8 cellular contexts compared by ENCODE assay signal in genomic region chr4:38667005-38667771, GRCh38. TPM values are rescaled to one million over a fixed set of nuclear protein-coding genes. Genes with fewer than 3 reads are reported as not detected.
DNase-seq lines count a peak whose midpoint lies in the region; ATAC-seq and TF ChIP-seq lines count a peak whose summit lies in the region.

No MANE protein-coding gene starts in this region.

- H3K4me2 ChIP-seq in smooth muscle cell = peak overlapping the region; percentile 88

- peaks cover 26% of the 10 kb centered on the region for H3F3A ChIP-seq in smooth muscle cell (ENCODE audit: low read depth)

- no peaks in the 10 kb centered on the region for H3K27me3 ChIP-seq in HAP-1 (ENCODE audit: low read depth)
- H3K27me3 ChIP-seq in kidney epithelial cell (ENCODE audit: control insufficient read depth, insufficient read depth, low read length) = no peaks in the 10 kb centered on the region
- no peaks in the 10 kb centered on the region for H3K27me3 ChIP-seq in smooth muscle cell (ENCODE audit: low read depth)

- DNase-seq in Ammon's horn (ENCODE audit: low spot score) = peak; percentile 91
- DNase-seq in HAP-1 (ENCODE audit: low spot score in 2 of 2) = peak; percentile 71 to 76
- DNase-seq in NCI-H226 = peak; percentile 96
- peak; percentile 65 for DNase-seq in WTC11 (ENCODE audit: low spot score)
- DNase-seq in coronary artery (ENCODE audit: low spot score) = peak; percentile 90
- DNase-seq in kidney epithelial cell (ENCODE audit: low read depth) = peak; percentile 96
- peak; percentile 12 for DNase-seq in smooth muscle cell (lab: John Stamatoyannopoulos, UW; ENCODE audit: unreplicated experiment)

- H3K79me2 ChIP-seq in smooth muscle cell (ENCODE audit: low read depth) = peaks cover 87% of the 10 kb centered on the region

- H3K27ac Mint-ChIP-seq in WTC11 = peak overlapping the region; percentile 99

- H3K4me3 Mint-ChIP-seq in WTC11 = peak overlapping the region; percentile 89

- peak overlapping the region; percentile 11 for H3K4me3 ChIP-seq in HAP-1
- peak overlapping the region; percentile 90 for H3K4me3 ChIP-seq in coronary artery
- peak overlapping the region; percentile 87 for H3K4me3 ChIP-seq in kidney epithelial cell (ENCODE audit: low read depth, low read length)
- H3K4me3 ChIP-seq in smooth muscle cell = peak overlapping the region; percentile 98

- no peaks in the 10 kb centered on the region for H3K9me3 Mint-ChIP-seq in WTC11

- peaks cover 15% of the 10 kb centered on the region for H3K27me3 Mint-ChIP-seq in WTC11 (ENCODE audit: low read depth)

- no peaks in the 10 kb centered on the region for H3K36me3 Mint-ChIP-seq in WTC11

- POLR2A ChIA-PET in WTC11 (lab: Charles Lee) = interaction anchor here (0.6 to 1.6 kb wide), 8 partner anchors 155 to 598 kb away, joined by 3 to 6 read pairs (median 4); no protein-coding TSS in a partner anchor

- CTCF ChIA-PET in WTC11 (lab: Charles Lee) = interaction anchor here (1.0 to 4.8 kb wide), 7 partner anchors 8 to 598 kb away, joined by 4 to 27 read pairs (median 7); no protein-coding TSS in a partner anchor

- peak overlapping the region; percentile 95 for H3K9ac ChIP-seq in smooth muscle cell (ENCODE audit: low read depth)

- H3K9me3 ChIP-seq in HAP-1 (no peaks in the 10 kb centered on the region), smooth muscle cell (replicated peaks; ENCODE audit: low read depth) (no peaks in the 10 kb centered on the region)

- H3K27ac ChIP-seq in coronary artery = peak overlapping the region; percentile 94 to 96
- peak overlapping the region; percentile 99 for H3K27ac ChIP-seq in smooth muscle cell (ENCODE audit: low read depth)

- TF ChIP-seq CTCF in WTC11 (IDR thresholded peaks at IDR 0.05) (no peak), coronary artery (IDR thresholded peaks at IDR 0.05) (no peak), kidney epithelial cell (IDR thresholded peaks at IDR 0.05; ENCODE audit: insufficient read depth, low read length, poor library complexity, severe bottlenecking) (no peak), smooth muscle cell (IDR thresholded peaks at IDR 0.05; ENCODE audit: borderline replicate concordance, insufficient read depth, poor library complexity, severe bottlenecking) (no peak)

- peaks cover 20% of the 10 kb centered on the region for H4K20me1 ChIP-seq in smooth muscle cell (ENCODE audit: low read depth)

- H3K4me1 ChIP-seq in HAP-1 (peaks cover 29% of the 10 kb centered on the region), smooth muscle cell (ENCODE audit: low read depth) (peaks cover 59% of the 10 kb centered on the region)

- H3K36me3 ChIP-seq in HAP-1 (replicated peaks) (no peaks in the 10 kb centered on the region), kidney epithelial cell (ENCODE audit: control insufficient read depth, insufficient read depth, low read length) (no peaks in the 10 kb centered on the region), smooth muscle cell (ENCODE audit: low read depth) (no peaks in the 10 kb centered on the region)

- WGBS in smooth muscle cell (ENCODE audit: low lambda C conversion rate) = 3% methylated on average over 9 of the region's 9 CpGs

- ATAC-seq in WTC11 = peak; percentile 71
- no peak for ATAC-seq in HG03342 (IDR thresholded peaks at IDR 0.05; ENCODE audit: unreplicated experiment)

- H3K4me1 Mint-ChIP-seq in WTC11 = peaks cover 73% of the 10 kb centered on the region

- in situ Hi-C loops in HAP-1 (cut with MboI; ENCODE audit: low sequenced_read_pairs) = no loop called here

- H2AFZ ChIP-seq in smooth muscle cell (ENCODE audit: low read depth) = peak overlapping the region; percentile 40

TF ChIP-seq in WTC11, 78 proteins besides CTCF, POLR2A, EP300 and RAD21 (continues in another document):
- TF ChIP-seq AFF4 (CRISPR knock-in tag; IDR thresholded peaks at IDR 0.05; ENCODE audit: borderline replicate concordance) (no peak), NFATC4 (CRISPR knock-in tag; IDR thresholded peaks at IDR 0.05) (no peak), TEAD1 (CRISPR knock-in tag; IDR thresholded peaks at IDR 0.05) (peak; percentile 74; the same call in 1 of the 2 replicates), CDX4 (CRISPR knock-in tag; IDR thresholded peaks at IDR 0.05; ENCODE audit: borderline replicate concordance) (no peak), TEAD4 (CRISPR knock-in tag; IDR thresholded peaks at IDR 0.05) (no peak), ZNF512 (CRISPR knock-in tag; IDR thresholded peaks at IDR 0.05; ENCODE audit: borderline replicate concordance) (no peak), USF2 (CRISPR knock-in tag; IDR thresholded peaks at IDR 0.05) (no peak), ZBTB21 (CRISPR knock-in tag; IDR thresholded peaks at IDR 0.05; ENCODE audit: borderline replicate concordance) (peak; percentile 88), ZNF138 (CRISPR knock-in tag; conservative IDR thresholded peaks at IDR 0.05) (no peak), E2F5 (CRISPR knock-in tag; IDR thresholded peaks at IDR 0.05) (no peak)

RNA-seq across cellular contexts. Expression of gene KLF3, which starts 3.2 kb away (rescaled TPM):
- 15.5 to 16.8 TPM (median 16.4 TPM) in 3 replicates for total RNA-seq in WTC11 (2021)
- total RNA-seq in kidney epithelial cell = 39.2 and 45.4 TPM in 2 replicates
- total RNA-seq in smooth muscle cell = 31.0 and 37.5 TPM in 2 replicates
- polyA plus RNA-seq in smooth muscle cell = 25.9 and 26.0 TPM in 2 replicates

Comparison
In these comparisons a context has a peak if more than half of its experiments do, and no peak if none do; other contexts are left out.
1. DNase-seq: peak in every context shown above with its lines; median percentile 96 in NCI-H226; 96 in kidney epithelial cell; 91 in Ammon's horn; 90 in coronary artery; 74 in HAP-1; 65 in WTC11; 12 in smooth muscle cell.
2. H3K4me3 ChIP-seq: peak in every context shown above with its lines; median percentile 98 in smooth muscle cell; 90 in coronary artery; 87 in kidney epithelial cell; 11 in HAP-1.